In genomic region chr19:34649886-34650543, GRCh38 we compare ENCODE assay signal across 24 cellular contexts. TPM values are rescaled to one million over a fixed set of nuclear protein-coding genes. Genes with fewer than 3 reads are reported as not detected.
"Had no signal": no experiment of that assay in that cellular context is flagged by ENCODE, and none has a peak within 500 bp of the region (broad histone marks: within the 10 kb centered on the region; RNA-seq: fewer than 3 reads in every experiment).

No MANE protein-coding gene starts in this region.

- H3K4me1 ChIP-seq: esophagus muscularis mucosa, gastroesophageal sphincter, parathyroid adenoma, spleen, testis, tibial nerve had no signal

- ATAC-seq: effector memory CD8-positive, alpha-beta T cell; gastroesophageal sphincter; left colon; left ventricle myocardium superior; naive thymus-derived CD4-positive, alpha-beta T cell; psoas muscle; sciatic nerve; stimulated activated memory B cell treated with anti-CD40 and anti-IgM and Interleukin-4, amounts not matched to agents 10 μg/mL and 1 μg/mL and 100 μg/mL, for 72 hours; stimulated activated naive CD8-positive, alpha-beta T cell treated with anti-CD3 and anti-CD28 coated beads, Interleukin-15, amount 100 ng/mL, for 72 hours had no signal

- H3K27ac Mint-ChIP-seq: dendritic cell treated with granulocyte-macrophage colony-stimulating factor and Interleukin-4, amounts not matched to agents 40 ng/mL and 50 ng/mL, for 4 days; effector memory CD8-positive, alpha-beta T cell; naive thymus-derived CD4-positive, alpha-beta T cell; nephron progenitor cell; stimulated activated memory B cell treated with anti-CD40 and anti-IgM and Interleukin-4, amounts not matched to agents 10 μg/mL and 1 μg/mL and 100 μg/mL, for 72 hours; stimulated activated naive CD8-positive, alpha-beta T cell treated with anti-CD3 and anti-CD28 coated beads, Interleukin-15, amount 100 ng/mL, for 72 hours had no signal

- H3K36me3 ChIP-seq: esophagus muscularis mucosa, gastroesophageal sphincter, spleen, tibial nerve had no signal

- H3K27ac ChIP-seq: epithelial cell of prostate, esophagus muscularis mucosa, gastroesophageal sphincter, parathyroid adenoma, psoas muscle, spleen, testis, tibial nerve had no signal

- H3K4me3 ChIP-seq: esophagus muscularis mucosa, gastroesophageal sphincter, psoas muscle, spleen, testis, tibial nerve had no signal

- H3K27me3 Mint-ChIP-seq: dendritic cell treated with granulocyte-macrophage colony-stimulating factor and Interleukin-4, amounts not matched to agents 40 ng/mL and 50 ng/mL, for 4 days; stimulated activated naive CD8-positive, alpha-beta T cell treated with anti-CD3 and anti-CD28 coated beads, Interleukin-15, amount 100 ng/mL, for 72 hours had no signal

- H3K9me3 ChIP-seq: testis had no signal

- DNase-seq: effector memory CD8-positive, alpha-beta T cell; glutamatergic neuron; kidney; left colon; left ventricle myocardium superior; mesendoderm; naive thymus-derived CD4-positive, alpha-beta T cell; nephron progenitor cell; psoas muscle; spleen; stimulated activated CD4-positive, alpha-beta T cell treated with anti-CD3 and anti-CD28 coated beads, Interleukin-15, amount 100 ng/mL, for 24 hours; stimulated activated CD4-positive, alpha-beta T cell treated with anti-CD3 and anti-CD28 coated beads, Interleukin-1b, Interleukin-23, amount 100 ng/mL, for 48 hours; stimulated activated CD4-positive, alpha-beta T cell treated with anti-CD3 and anti-CD28 coated beads, Interleukin-4, amount 100 ng/mL, for 24 hours; stimulated activated naive CD8-positive, alpha-beta T cell treated with anti-CD3 and anti-CD28 coated beads, Interleukin-15, amount 100 ng/mL, for 72 hours; testis had no signal

- H3K27me3 ChIP-seq: esophagus muscularis mucosa, gastroesophageal sphincter, spleen, testis, tibial nerve had no signal

- H3K4me1 Mint-ChIP-seq: nephron progenitor cell; stimulated activated memory B cell treated with anti-CD40 and anti-IgM and Interleukin-4, amounts not matched to agents 10 μg/mL and 1 μg/mL and 100 μg/mL, for 72 hours; stimulated activated naive CD8-positive, alpha-beta T cell treated with anti-CD3 and anti-CD28 coated beads, Interleukin-15, amount 100 ng/mL, for 72 hours had no signal

- H3K4me3 Mint-ChIP-seq: dendritic cell treated with granulocyte-macrophage colony-stimulating factor and Interleukin-4, amounts not matched to agents 40 ng/mL and 50 ng/mL, for 4 days; effector memory CD8-positive, alpha-beta T cell; naive thymus-derived CD4-positive, alpha-beta T cell; nephron progenitor cell; stimulated activated memory B cell treated with anti-CD40 and anti-IgM and Interleukin-4, amounts not matched to agents 10 μg/mL and 1 μg/mL and 100 μg/mL, for 72 hours; stimulated activated naive CD8-positive, alpha-beta T cell treated with anti-CD3 and anti-CD28 coated beads, Interleukin-15, amount 100 ng/mL, for 72 hours had no signal

RNA-seq across cellular contexts. Expression of gene SCGB2B2, which starts 26.9 kb away (rescaled TPM):
- total RNA-seq: lung microvascular endothelial cell had no signal
